In genomic region chr19:47779524-47780214, GRCh38 we compare ENCODE assay signal across 8 cellular contexts. TPM values are rescaled to one million over a fixed set of nuclear protein-coding genes. Genes with fewer than 3 reads are reported as not detected.
DNase-seq lines count a peak whose midpoint lies in the region; ATAC-seq, FAIRE-seq and TF ChIP-seq lines count a peak whose summit lies in the region.

No MANE protein-coding gene starts in this region.

- H3K4me3 ChIP-seq in GM23338 (peak overlapping the region; percentile 98), iPS DF 6.9 (ENCODE audit: low read length) (peak overlapping the region; percentile 94; the same call in 1 of the 2 replicates), skin epidermis (peak overlapping the region; percentile 80 to 96 (median 90))

- no CpG with 5 or more reads among the region's 24 CpGs for WGBS in iPS DF 6.9 (ENCODE audit: insufficient coverage, insufficient read length)

- H3K79me2 ChIP-seq in GM23338 (replicated peaks; ENCODE audit: insufficient read depth), result peaks cover 33% of the 10 kb centered on the region

- FAIRE-seq in GM19239 (lab: Jason Lieb, UNC), result no peak

- H3K27ac ChIP-seq in GM23338 (ENCODE audit: low read depth) (0 out of 2 replicates have a peak overlapping the region, but pooled peaks have one; percentile 19), iPS DF 6.9 (ENCODE audit: low read length) (no peak overlapping the region), skin epidermis (peak overlapping the region in 17 of 21 experiments; percentile 13 to 100 (median 99))

- no peaks in the 10 kb centered on the region for H3K9me3 Mint-ChIP-seq in GM23338
- no peaks in the 10 kb centered on the region for H3K9me3 Mint-ChIP-seq in activated naive CD8-positive, alpha-beta T cell treated with anti-CD3 and anti-CD28 coated beads, Interleukin-2, amount 50 U/mL, for 24 hours

- H2AFZ ChIP-seq in GM23338, result no peak overlapping the region

- H3K27me3 ChIP-seq in GM23338 (ENCODE audit: insufficient read depth), result no peaks in the 10 kb centered on the region
- no peaks in the 10 kb centered on the region for H3K27me3 ChIP-seq in iPS DF 6.9 (ENCODE audit: control insufficient read depth, insufficient read depth, low read length)

- no peak for DNase-seq in GM23338 (ENCODE audit: low spot score)
- DNase-seq in activated naive CD8-positive, alpha-beta T cell treated with anti-CD3 and anti-CD28 coated beads, Interleukin-2, amount 50 U/mL, for 24 hours, result no peak
- no peak for DNase-seq in iPS DF 6.9 (ENCODE audit: low read depth, low spot score)
- no peak for DNase-seq in NCI-H526 (lab: John Stamatoyannopoulos, UW)
- no peak for DNase-seq in DMS53 treated with DMSO at 0.1 percent for 48 hours (lab: John Stamatoyannopoulos, UW; ENCODE audit: unreplicated experiment)
- no peak for DNase-seq in GM19239 (ENCODE audit: insufficient read length, low spot score)

- peaks cover 14% of the 10 kb centered on the region for H4K20me1 ChIP-seq in GM23338 (replicated peaks; ENCODE audit: insufficient read depth)

- H3K36me3 Mint-ChIP-seq in GM23338 (ENCODE audit: low read depth), result peaks cover 53% of the 10 kb centered on the region
- H3K36me3 Mint-ChIP-seq in activated naive CD8-positive, alpha-beta T cell treated with anti-CD3 and anti-CD28 coated beads, Interleukin-2, amount 50 U/mL, for 24 hours (ENCODE audit: low read depth), result peaks cover 30% of the 10 kb centered on the region

- H3K4me1 ChIP-seq in GM23338 (ENCODE audit: insufficient read depth), result peaks cover 7% of the 10 kb centered on the region; the same call in 1 of the 2 replicates
- H3K4me1 ChIP-seq in iPS DF 6.9 (ENCODE audit: control insufficient read depth, insufficient read depth, low read length), result peaks cover 3% of the 10 kb centered on the region; the same call in 1 of the 2 replicates

- peak overlapping the region; percentile 97 for H3K4me2 ChIP-seq in GM23338

- H3K36me3 ChIP-seq in GM23338 (ENCODE audit: insufficient read depth), result peaks cover 16% of the 10 kb centered on the region; the same call in 1 of the 2 replicates
- H3K36me3 ChIP-seq in iPS DF 6.9 (ENCODE audit: control insufficient read depth, insufficient read depth, low read length), result peaks cover 22% of the 10 kb centered on the region

- no peak for ATAC-seq in GM23338
- ATAC-seq in activated naive CD8-positive, alpha-beta T cell treated with anti-CD3 and anti-CD28 coated beads, Interleukin-2, amount 50 U/mL, for 24 hours, result no peak
- ATAC-seq in GM21367 (IDR thresholded peaks at IDR 0.05; ENCODE audit: unreplicated experiment), result no peak

- H3F3A ChIP-seq in GM23338 (replicated peaks; ENCODE audit: low read depth), result peaks cover 27% of the 10 kb centered on the region; the same call in 1 of the 2 replicates

- H3K27ac Mint-ChIP-seq in GM23338, result peak overlapping the region; percentile 84; the same call in 1 of the 2 replicates
- H3K27ac Mint-ChIP-seq in activated naive CD8-positive, alpha-beta T cell treated with anti-CD3 and anti-CD28 coated beads, Interleukin-2, amount 50 U/mL, for 24 hours, result peak overlapping the region; percentile 88

- H3K9me3 ChIP-seq in iPS DF 6.9 (ENCODE audit: control insufficient read depth, insufficient read depth, low read length), result no peaks in the 10 kb centered on the region

- peak overlapping the region; percentile 90 for H3K4me3 Mint-ChIP-seq in GM23338
- peak overlapping the region; percentile 86 for H3K4me3 Mint-ChIP-seq in activated naive CD8-positive, alpha-beta T cell treated with anti-CD3 and anti-CD28 coated beads, Interleukin-2, amount 50 U/mL, for 24 hours

- H3K27me3 Mint-ChIP-seq in GM23338 (ENCODE audit: insufficient read depth, low read depth, poor library complexity), result peaks cover 25% of the 10 kb centered on the region
- no peaks in the 10 kb centered on the region for H3K27me3 Mint-ChIP-seq in activated naive CD8-positive, alpha-beta T cell treated with anti-CD3 and anti-CD28 coated beads, Interleukin-2, amount 50 U/mL, for 24 hours

- no peaks in the 10 kb centered on the region for H3K9me2 ChIP-seq in GM23338 (ENCODE audit: insufficient read depth)

- no peak for TF ChIP-seq CTCF in GM23338 (conservative IDR thresholded peaks at IDR 0.05; ENCODE audit: low read depth in 2 of 2)

- H3K4me1 Mint-ChIP-seq in GM23338, result peaks cover 15% of the 10 kb centered on the region
- peaks cover 17% of the 10 kb centered on the region for H3K4me1 Mint-ChIP-seq in activated naive CD8-positive, alpha-beta T cell treated with anti-CD3 and anti-CD28 coated beads, Interleukin-2, amount 50 U/mL, for 24 hours

TF ChIP-seq in GM23338, 12 proteins besides CTCF, POLR2A, EP300 and RAD21:
- no peak for TF ChIP-seq ZNF331 (CRISPR knock-in tag; IDR thresholded peaks at IDR 0.05; ENCODE audit: low read depth)
- TF ChIP-seq ZNF462 (CRISPR knock-in tag; IDR thresholded peaks at IDR 0.05), result no peak
- TF ChIP-seq JUNB (IDR thresholded peaks at IDR 0.05; ENCODE audit: unreplicated experiment), result no peak
- no peak for TF ChIP-seq NANOG (IDR thresholded peaks at IDR 0.05; ENCODE audit: borderline replicate concordance)
- no peak for TF ChIP-seq ZNF114 (CRISPR knock-in tag; IDR thresholded peaks at IDR 0.05)
- TF ChIP-seq STAT1 (IDR thresholded peaks at IDR 0.05; ENCODE audit: unreplicated experiment), result no peak

RNA-seq across cellular contexts. Expression of gene SELENOW, which starts 1.2 kb away (rescaled TPM):
- total RNA-seq in GM23338 (2014; rRNA removed; shearing (Covaris generic)), result 524 and 558 TPM in 2 replicates
- 811 and 820 TPM in 2 replicates for polyA plus RNA-seq in GM23338 (2016; fragmentation: Nextera tagmentation; extraction: Ambion mirVana)

RNA-seq across cellular contexts. Expression of gene TPRX1, which starts 24.7 kb away (rescaled TPM):
- total RNA-seq in GM23338 (2014; rRNA removed; shearing (Covaris generic)), result 0.19 and 0.28 TPM in 2 replicates
- polyA plus RNA-seq in GM23338 (2016; fragmentation: Nextera tagmentation; extraction: Ambion mirVana), result 0.14 TPM in 1 of 2 replicates, not detected in the other

RNA-seq across cellular contexts. Expression of gene NOP53, which starts 34.3 kb away (rescaled TPM):
- 151 and 167 TPM in 2 replicates for total RNA-seq in GM23338 (2014; rRNA removed; shearing (Covaris generic))
- 192 and 211 TPM in 2 replicates for polyA plus RNA-seq in GM23338 (2016; fragmentation: Nextera tagmentation; extraction: Ambion mirVana)

RNA-seq across cellular contexts. Expression of gene CRX, which starts 42.1 kb away (rescaled TPM):
- total RNA-seq in GM23338 (2014; rRNA removed; shearing (Covaris generic)), result not detected in 2 replicates
- polyA plus RNA-seq in GM23338 (2016; fragmentation: Nextera tagmentation; extraction: Ambion mirVana), result 0.07 and 0.15 TPM in 2 replicates
